ENCODE assay signal across 11 cellular contexts in genomic region chr22:44326549-44326881, GRCh38. TPM values are rescaled to one million over a fixed set of nuclear protein-coding genes. Genes with fewer than 3 reads are reported as not detected.
DNase-seq lines count a peak whose midpoint lies in the region; ATAC-seq and TF ChIP-seq lines count a peak whose summit lies in the region.
"Had no signal": no experiment of that assay in that cellular context is flagged by ENCODE, and none has a peak within 500 bp of the region (broad histone marks: within the 10 kb centered on the region; RNA-seq: fewer than 3 reads in every experiment).

No MANE protein-coding gene starts in this region.

- H3K9me3 Mint-ChIP-seq in glutamatergic neuron (ENCODE audit: unreplicated experiment) = peaks cover 16% of the 10 kb centered on the region
- no peaks in the 10 kb centered on the region for H3K9me3 Mint-ChIP-seq in stimulated activated effector memory CD8-positive, alpha-beta T cell treated with anti-CD3 and anti-CD28 coated beads, Interleukin-12 subunit alpha, Interleukin-12 subunit beta, amount 100 ng/mL, for 72 hours

- H3K27me3 ChIP-seq in WERI-Rb-1 (ENCODE audit: insufficient read depth, low read depth, severe bottlenecking) = no peaks in the 10 kb centered on the region

- no peaks in the 10 kb centered on the region for H3K9me3 ChIP-seq in WERI-Rb-1 (ENCODE audit: severe bottlenecking)

- H3K27ac ChIP-seq in WERI-Rb-1 = peak overlapping the region; percentile 22; the same call in 1 of the 2 replicates
- H3K27ac ChIP-seq: epithelial cell of prostate had no signal

- no peak for ATAC-seq in stimulated activated effector memory CD8-positive, alpha-beta T cell treated with anti-CD3 and anti-CD28 coated beads, Interleukin-12 subunit alpha, Interleukin-12 subunit beta, amount 100 ng/mL, for 72 hours

- H3K36me3 Mint-ChIP-seq in glutamatergic neuron (ENCODE audit: unreplicated experiment) = no peaks in the 10 kb centered on the region
- H3K36me3 Mint-ChIP-seq in stimulated activated effector memory CD8-positive, alpha-beta T cell treated with anti-CD3 and anti-CD28 coated beads, Interleukin-12 subunit alpha, Interleukin-12 subunit beta, amount 100 ng/mL, for 72 hours = no peaks in the 10 kb centered on the region

- H3K4me3 Mint-ChIP-seq in glutamatergic neuron (ENCODE audit: unreplicated experiment) = peak overlapping the region; percentile 20
- peak overlapping the region; percentile 50 for H3K4me3 Mint-ChIP-seq in stimulated activated effector memory CD8-positive, alpha-beta T cell treated with anti-CD3 and anti-CD28 coated beads, Interleukin-12 subunit alpha, Interleukin-12 subunit beta, amount 100 ng/mL, for 72 hours

- DNase-seq in NCI-H82 (lab: John Stamatoyannopoulos, UW) = peak; percentile 20
- no peak for DNase-seq in NCI-H82 treated with DMSO at 0.1 percent for 48 hours (lab: John Stamatoyannopoulos, UW; ENCODE audit: unreplicated experiment)
- DNase-seq in WERI-Rb-1 = no peak
- no peak for DNase-seq in glutamatergic neuron
- no peak for DNase-seq in stimulated activated effector memory CD8-positive, alpha-beta T cell treated with anti-CD3 and anti-CD28 coated beads, Interleukin-12 subunit alpha, Interleukin-12 subunit beta, amount 100 ng/mL, for 72 hours (ENCODE audit: low spot score in 2 of 2)
- DNase-seq in NCI-H526 (lab: John Stamatoyannopoulos, UW) = no peak
- no peak for DNase-seq in T1000 (lab: John Stamatoyannopoulos, UW)
- DNase-seq in GF-D8 (lab: John Stamatoyannopoulos, UW) = no peak
- DNase-seq: activated CD8-positive, alpha-beta memory T cell treated with anti-CD3 and anti-CD28 coated beads, Interleukin-2, amount 50 U/mL, for 48 hours had no signal

- H3K4me3 ChIP-seq in WERI-Rb-1 (ENCODE audit: low read depth, low read length) = peak overlapping the region; percentile 52

- peak overlapping the region; percentile 20 for H3K27ac Mint-ChIP-seq in glutamatergic neuron (ENCODE audit: unreplicated experiment)
- no peak overlapping the region for H3K27ac Mint-ChIP-seq in stimulated activated effector memory CD8-positive, alpha-beta T cell treated with anti-CD3 and anti-CD28 coated beads, Interleukin-12 subunit alpha, Interleukin-12 subunit beta, amount 100 ng/mL, for 72 hours

- H3K27me3 Mint-ChIP-seq in glutamatergic neuron (ENCODE audit: unreplicated experiment) = peaks cover 10% of the 10 kb centered on the region

- H3K4me1 Mint-ChIP-seq in glutamatergic neuron (ENCODE audit: low read depth, unreplicated experiment) = peaks cover 31% of the 10 kb centered on the region
- peaks cover 28% of the 10 kb centered on the region for H3K4me1 Mint-ChIP-seq in stimulated activated effector memory CD8-positive, alpha-beta T cell treated with anti-CD3 and anti-CD28 coated beads, Interleukin-12 subunit alpha, Interleukin-12 subunit beta, amount 100 ng/mL, for 72 hours

- no peaks in the 10 kb centered on the region for H3K36me3 ChIP-seq in WERI-Rb-1

- TF ChIP-seq CTCF in WERI-Rb-1 (IDR thresholded peaks at IDR 0.05; ENCODE audit: low read depth, low read length) (no peak), glutamatergic neuron (IDR thresholded peaks at IDR 0.05; ENCODE audit: partially characterized antibody, unreplicated experiment) (no peak)

RNA-seq across cellular contexts. Expression of gene SHISAL1, which starts 13.8 kb away (rescaled TPM):
- total RNA-seq in glutamatergic neuron (ENCODE audit: unreplicated experiment) = 3.2 TPM
- total RNA-seq: mononuclear cell had no signal
